1 cellular context compared by ENCODE assay signal in the genomic region with DNA sequence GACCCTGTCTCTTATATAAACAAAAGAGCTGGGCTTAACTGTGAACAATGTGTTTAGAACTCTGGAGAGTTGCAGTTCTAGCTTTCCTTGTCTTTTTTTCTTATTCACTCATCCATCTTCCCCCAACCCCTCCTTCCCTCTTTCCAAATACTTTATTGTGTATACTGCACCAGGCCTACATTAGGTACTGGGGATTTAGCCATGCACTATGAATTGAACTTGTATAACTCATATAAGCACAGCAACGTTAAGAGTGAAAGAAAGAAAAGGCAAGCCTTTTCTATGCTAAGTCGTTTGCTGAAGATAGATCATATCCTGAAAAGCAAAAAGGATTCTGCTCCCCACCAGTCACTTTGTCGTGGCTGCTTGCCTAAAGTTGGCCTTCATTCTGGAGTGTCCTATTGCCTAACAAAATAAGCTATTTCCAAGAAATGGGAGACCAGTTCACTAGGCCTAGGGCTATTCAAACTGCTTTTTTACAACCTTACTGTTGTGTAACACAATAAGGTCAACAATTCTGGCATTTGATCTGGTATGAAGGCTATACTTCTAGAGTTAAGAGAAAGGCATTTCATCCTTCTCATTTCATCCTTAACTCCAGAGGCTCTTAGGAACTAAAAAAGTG.
TF ChIP-seq lines count a peak whose summit lies in the region.

No MANE protein-coding gene starts in this region.

TF ChIP-seq in liver, 16 proteins besides CTCF, POLR2A, EP300 and RAD21:
- TF ChIP-seq EGR1 (IDR thresholded peaks at IDR 0.05; ENCODE audit: low read depth in 2 of 2): no peak
- TF ChIP-seq SP1 (IDR thresholded peaks at IDR 0.05): peak; percentile 72
- TF ChIP-seq HNF4A (conservative IDR thresholded peaks at IDR 0.05): peak; percentile 83 to 84
- TF ChIP-seq RXRA (IDR thresholded peaks at IDR 0.05): peak; percentile 86 to 92
- no peak for TF ChIP-seq HNF4G (IDR thresholded peaks at IDR 0.05)
- TF ChIP-seq NR2F2 (IDR thresholded peaks at IDR 0.05): peak; percentile 72
- TF ChIP-seq ATF3 (IDR thresholded peaks at IDR 0.05): peak; percentile 46
- TF ChIP-seq, protein P1, sequence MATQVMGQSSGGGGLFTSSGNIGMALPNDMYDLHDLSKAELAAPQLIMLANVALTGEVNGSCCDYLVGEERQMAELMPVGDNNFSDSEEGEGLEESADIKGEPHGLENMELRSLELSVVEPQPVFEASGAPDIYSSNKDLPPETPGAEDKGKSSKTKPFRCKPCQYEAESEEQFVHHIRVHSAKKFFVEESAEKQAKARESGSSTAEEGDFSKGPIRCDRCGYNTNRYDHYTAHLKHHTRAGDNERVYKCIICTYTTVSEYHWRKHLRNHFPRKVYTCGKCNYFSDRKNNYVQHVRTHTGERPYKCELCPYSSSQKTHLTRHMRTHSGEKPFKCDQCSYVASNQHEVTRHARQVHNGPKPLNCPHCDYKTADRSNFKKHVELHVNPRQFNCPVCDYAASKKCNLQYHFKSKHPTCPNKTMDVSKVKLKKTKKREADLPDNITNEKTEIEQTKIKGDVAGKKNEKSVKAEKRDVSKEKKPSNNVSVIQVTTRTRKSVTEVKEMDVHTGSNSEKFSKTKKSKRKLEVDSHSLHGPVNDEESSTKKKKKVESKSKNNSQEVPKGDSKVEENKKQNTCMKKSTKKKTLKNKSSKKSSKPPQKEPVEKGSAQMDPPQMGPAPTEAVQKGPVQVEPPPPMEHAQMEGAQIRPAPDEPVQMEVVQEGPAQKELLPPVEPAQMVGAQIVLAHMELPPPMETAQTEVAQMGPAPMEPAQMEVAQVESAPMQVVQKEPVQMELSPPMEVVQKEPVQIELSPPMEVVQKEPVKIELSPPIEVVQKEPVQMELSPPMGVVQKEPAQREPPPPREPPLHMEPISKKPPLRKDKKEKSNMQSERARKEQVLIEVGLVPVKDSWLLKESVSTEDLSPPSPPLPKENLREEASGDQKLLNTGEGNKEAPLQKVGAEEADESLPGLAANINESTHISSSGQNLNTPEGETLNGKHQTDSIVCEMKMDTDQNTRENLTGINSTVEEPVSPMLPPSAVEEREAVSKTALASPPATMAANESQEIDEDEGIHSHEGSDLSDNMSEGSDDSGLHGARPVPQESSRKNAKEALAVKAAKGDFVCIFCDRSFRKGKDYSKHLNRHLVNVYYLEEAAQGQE (IDR thresholded peaks at IDR 0.05): peak; percentile 55
- TF ChIP-seq YY1 (IDR thresholded peaks at IDR 0.05): peak; percentile 70
- TF ChIP-seq ZBTB33 (IDR thresholded peaks at IDR 0.05): no peak
- peak; percentile 13 for TF ChIP-seq FOXA1 (IDR thresholded peaks at IDR 0.05)
- TF ChIP-seq TAF1 (conservative IDR thresholded peaks at IDR 0.05): no peak
- TF ChIP-seq, protein P2, sequence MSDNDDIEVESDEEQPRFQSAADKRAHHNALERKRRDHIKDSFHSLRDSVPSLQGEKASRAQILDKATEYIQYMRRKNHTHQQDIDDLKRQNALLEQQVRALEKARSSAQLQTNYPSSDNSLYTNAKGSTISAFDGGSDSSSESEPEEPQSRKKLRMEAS (IDR thresholded peaks at IDR 0.05): peak; percentile 71
- peak; percentile 58 to 73 for TF ChIP-seq JUND (IDR thresholded peaks at IDR 0.05)
- TF ChIP-seq GABPA (IDR thresholded peaks at IDR 0.05 in 1 of 2, conservative IDR thresholded peaks at IDR 0.05 in 1 of 2): no peak
- TF ChIP-seq FOXA2 (IDR thresholded peaks at IDR 0.05): peak; percentile 49
